Comparison of ENCODE assay signal across 32 cellular contexts in the genomic region with DNA sequence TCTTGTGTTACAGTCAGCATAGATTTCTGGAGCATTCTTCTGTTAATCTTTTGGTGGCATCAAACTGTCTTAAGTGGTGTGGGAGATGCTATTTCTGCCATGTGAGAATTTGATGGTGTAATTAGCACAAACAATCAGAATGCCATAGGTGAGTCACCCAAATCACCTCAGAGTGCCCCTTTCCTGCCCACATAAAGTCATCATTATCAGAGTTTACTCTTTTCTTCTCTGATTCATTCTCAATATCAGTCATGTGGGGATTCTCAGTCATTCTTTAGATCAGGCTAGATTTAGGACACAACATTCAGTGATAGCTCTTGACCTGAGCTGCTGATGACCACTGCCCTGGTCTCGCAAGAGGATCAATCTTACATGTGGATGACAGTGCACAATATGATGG. TPM values are rescaled to one million over a fixed set of nuclear protein-coding genes. Genes with fewer than 3 reads are reported as not detected.
DNase-seq lines count a peak whose midpoint lies in the region; ATAC-seq, FAIRE-seq and TF ChIP-seq lines count a peak whose summit lies in the region.
"Had no signal": no experiment of that assay in that cellular context is flagged by ENCODE, and none has a peak within 500 bp of the region (broad histone marks: within the 10 kb centered on the region; RNA-seq: fewer than 3 reads in every experiment).

No MANE protein-coding gene starts in this region.

- H2AFZ ChIP-seq in mammary epithelial cell (ENCODE audit: low read depth, low read length) = no peak overlapping the region
- H2AFZ ChIP-seq: PC-9 had no signal

- H3K9ac ChIP-seq in mammary epithelial cell (ENCODE audit: insufficient read depth, low read length) = no peak overlapping the region

- no peak for TF ChIP-seq POLR2A in breast epithelium (IDR thresholded peaks at IDR 0.05)

- in situ Hi-C loops in mammary epithelial cell (cut with MboI; ENCODE audit: low sequenced_read_pairs in 2 of 2) = no loop called here

- BruUV-seq in mammary epithelial cell (replicated peaks; lab: Mats Ljungman, UMichigan) = no TSS peak

- peak; percentile 63 for ATAC-seq in GM19463 (IDR thresholded peaks at IDR 0.05; ENCODE audit: unreplicated experiment)
- ATAC-seq in HG03095 (IDR thresholded peaks at IDR 0.05; ENCODE audit: unreplicated experiment) = no peak
- ATAC-seq: foreskin keratinocyte; heart left ventricle; naive thymus-derived CD4-positive, alpha-beta T cell had no signal

- no peak overlapping the region for H3K4me2 ChIP-seq in mammary epithelial cell (ENCODE audit: insufficient read depth, low read depth, low read length)
- H3K4me2 ChIP-seq: PC-9 had no signal

- H3K27me3 Mint-ChIP-seq in CD14-positive monocyte (ENCODE audit: low read depth in 3 of 3) = no peaks in the 10 kb centered on the region

- no peaks in the 10 kb centered on the region for H3K36me3 ChIP-seq in mammary epithelial cell (ENCODE audit: insufficient read depth, low read length)
- no peaks in the 10 kb centered on the region for H3K36me3 ChIP-seq in breast epithelium
- no peaks in the 10 kb centered on the region for H3K36me3 ChIP-seq in bronchial epithelial cell (ENCODE audit: control insufficient read depth, insufficient read depth, low read length)
- H3K36me3 ChIP-seq: cardiac muscle cell, colonic mucosa, esophagus muscularis mucosa, heart left ventricle, transverse colon had no signal

- H3K27me3 ChIP-seq in mammary epithelial cell (ENCODE audit: insufficient read depth, low read length) (no peaks in the 10 kb centered on the region), breast epithelium (no peaks in the 10 kb centered on the region), bronchial epithelial cell (ENCODE audit: control insufficient read depth, insufficient read depth, low read length) (no peaks in the 10 kb centered on the region)
- H3K27me3 ChIP-seq: cardiac muscle cell, colonic mucosa, esophagus muscularis mucosa, foreskin keratinocyte, heart left ventricle, transverse colon had no signal

- TF ChIP-seq CTCF in mammary epithelial cell (conservative IDR thresholded peaks at IDR 0.05 in 1 of 2, IDR thresholded peaks at IDR 0.05 in 1 of 2; ENCODE audit: extremely low read depth in 1 of 2, insufficient read depth in 1 of 2, low read depth in 1 of 2, low read length in 2 of 2) = no peak
- no peak for TF ChIP-seq CTCF in breast epithelium (IDR thresholded peaks at IDR 0.05)
- TF ChIP-seq CTCF in bronchial epithelial cell (IDR thresholded peaks at IDR 0.05; ENCODE audit: insufficient read depth, low read length, severe bottlenecking) = no peak
- no peak for TF ChIP-seq CTCF in CD14-positive monocyte (IDR thresholded peaks at IDR 0.05)

- H3K9me3 ChIP-seq in mammary epithelial cell (replicated peaks; ENCODE audit: insufficient read depth, low read length) (no peaks in the 10 kb centered on the region), breast epithelium (no peaks in the 10 kb centered on the region)
- H3K9me3 ChIP-seq: colonic mucosa, esophagus muscularis mucosa, transverse colon had no signal

- CTCF ChIA-PET in mammary epithelial cell (lab: Charles Lee; ENCODE audit: low non-redundant PET) = no interaction called here

- peaks cover 0 to 3% (median 0%) of the 10 kb centered on the region in 7 donors for H3K9me3 Mint-ChIP-seq in CD14-positive monocyte

- H4K20me1 ChIP-seq in mammary epithelial cell (ENCODE audit: insufficient read depth, low read length) = no peaks in the 10 kb centered on the region

- H3K79me2 ChIP-seq in mammary epithelial cell (ENCODE audit: insufficient read depth, low read length) = no peaks in the 10 kb centered on the region

- WGBS in mammary epithelial cell (ENCODE audit: low coverage, missing lambda C conversion rate) = 83% methylated on average over 1 of the region's 1 CpG

- intact Hi-C loops in mammary epithelial cell (cut with micrococcal nuclease) (no loop called here), breast epithelium (cut with DNase I; ENCODE audit: low total_unique reads) (no loop called here), CD14-positive monocyte (cut with micrococcal nuclease) (no loop called here)

- no peak overlapping the region for H3K27ac ChIP-seq in mammary epithelial cell (ENCODE audit: insufficient read depth, low read depth, low read length)
- H3K27ac ChIP-seq in breast epithelium = no peak overlapping the region
- H3K27ac ChIP-seq: cardiac muscle cell, colonic mucosa, esophagus muscularis mucosa, foreskin keratinocyte, heart left ventricle, PC-9, transverse colon, VCaP had no signal

- dilution Hi-C loops in mammary epithelial cell (cut with HindIII; ENCODE audit: low sequenced_read_pairs) = no loop called here

- H3K4me1 ChIP-seq in mammary epithelial cell (ENCODE audit: insufficient read depth, low read length) = no peaks in the 10 kb centered on the region
- H3K4me1 ChIP-seq in breast epithelium = no peaks in the 10 kb centered on the region
- H3K4me1 ChIP-seq: colonic mucosa, esophagus muscularis mucosa, foreskin keratinocyte, transverse colon had no signal

- FAIRE-seq in bronchial epithelial cell (lab: Jason Lieb, UNC) = peak; percentile 99
- FAIRE-seq: GM19239 had no signal

- H3K36me3 Mint-ChIP-seq in CD14-positive monocyte = peaks cover 49 to 67% of the 10 kb centered on the region in 2 donors
- H3K36me3 Mint-ChIP-seq: naive thymus-derived CD4-positive, alpha-beta T cell had no signal

- peak overlapping the region in 2 of 7 donors; percentile 4 to 50 for H3K27ac Mint-ChIP-seq in CD14-positive monocyte
- H3K27ac Mint-ChIP-seq: naive thymus-derived CD4-positive, alpha-beta T cell had no signal

- peak; percentile 37 for DNase-seq in mammary epithelial cell
- no peak for DNase-seq in breast epithelium (ENCODE audit: low spot score in 2 of 2)
- peak; percentile 47 for DNase-seq in bronchial epithelial cell (ENCODE audit: low read depth)
- DNase-seq in effector CD4-positive, alpha-beta T cell = no peak
- no peak for DNase-seq in CD14-positive monocyte (ENCODE audit: low spot score)
- DNase-seq: activated CD8-positive, alpha-beta memory T cell treated with anti-CD3 and anti-CD28 coated beads, Interleukin-2, amount 50 U/mL, for 48 hours; C1 segment of cervical spinal cord; colonic mucosa; DND-41; foreskin keratinocyte; H7; heart left ventricle; midbrain; naive thymus-derived CD4-positive, alpha-beta T cell; NCI-H1092 treated with DMSO at 0.1 percent for 48 hours; NCI-H187; NCI-H2171 treated with DMSO at 0.1 percent for 48 hours; NCI-H524; occipital lobe; PC-9; Right ventricle myocardium superior; transverse colon had no signal

- peaks cover 21% of the 10 kb centered on the region for H3K4me1 Mint-ChIP-seq in CD14-positive monocyte
- H3K4me1 Mint-ChIP-seq: naive thymus-derived CD4-positive, alpha-beta T cell had no signal

- H3K4me3 ChIP-seq in mammary epithelial cell (replicated peaks in 1 of 3; ENCODE audit: insufficient read depth in 1 of 3, low read depth in 2 of 3, low read length in 3 of 3) (no peak overlapping the region), breast epithelium (no peak overlapping the region), bronchial epithelial cell (ENCODE audit: low read depth, low read length) (no peak overlapping the region)
- H3K4me3 ChIP-seq: cardiac muscle cell, colonic mucosa, esophagus muscularis mucosa, heart left ventricle, PC-9, transverse colon had no signal

- H3K4me3 Mint-ChIP-seq in CD14-positive monocyte = no peak overlapping the region
- H3K4me3 Mint-ChIP-seq: naive thymus-derived CD4-positive, alpha-beta T cell had no signal

RNA-seq across cellular contexts. Expression of gene MS4A6A, which starts 23.7 kb away (rescaled TPM):
- total RNA-seq in mammary epithelial cell (not detected), breast epithelium (100 to 1,000 TPM in 1 of 3 donors, 10 to 100 TPM in 2; 35.1 to 341 (median 68.9) TPM), bronchial epithelial cell (not detected in 2 replicates)
- polyA plus RNA-seq in mammary epithelial cell (not detected), CD14-positive monocyte (1,000 to 10,000 TPM; 2,353 to 3,009 TPM)
- not detected for polyA minus RNA-seq in mammary epithelial cell
- total RNA-seq: foreskin keratinocyte, H7, HT1080, PC-9 had no signal
- polyA plus RNA-seq: cardiac muscle cell, foreskin keratinocyte had no signal

RNA-seq across cellular contexts. Expression of gene MS4A4E, which starts 36.3 kb away (rescaled TPM):
- total RNA-seq in mammary epithelial cell (not detected), breast epithelium (10 to 100 TPM in 1 of 3 donors, 1 to 10 TPM in 1, under 1 TPM in 1; 0.66 to 14.9 (median 1.5) TPM), bronchial epithelial cell (not detected in 2 replicates)
- polyA plus RNA-seq in mammary epithelial cell (not detected), CD14-positive monocyte (1 to 10 TPM in 1 of 2 donors, under 1 TPM in 1; 1.00 to 1.1 TPM)
- not detected for polyA minus RNA-seq in mammary epithelial cell
- total RNA-seq: cardiac muscle cell, foreskin keratinocyte, H7, HT1080, kidney epithelial cell, occipital lobe, PC-9, pulmonary artery endothelial cell, skeletal muscle tissue had no signal
- polyA plus RNA-seq: cardiac muscle cell; foreskin keratinocyte; naive thymus-derived CD4-positive, alpha-beta T cell had no signal

Comparison
In these comparisons a context has a peak if more than half of its experiments do, and no peak if none do; other contexts are left out.
1. DNase-seq: peak in mammary epithelial cell (single experiment) and bronchial epithelial cell (single experiment); none in breast epithelium (0 of 2), effector CD4-positive, alpha-beta T cell (single experiment) and CD14-positive monocyte (single experiment).
2. RNA of gene MS4A6A, which starts 23.7 kb away (total RNA-seq): 35.1 to 341 TPM in breast epithelium; not detected in mammary epithelial cell and not detected in bronchial epithelial cell; every median in the first group is over 10 times any median in the second.